Comparison of ENCODE assay signal across 22 cellular contexts in genomic region chr2:225891013-225891412, GRCh38.
A peak's percentile ranks its signal among the peaks of the same experiment; 100 is the strongest.
DNase-seq lines count a peak whose midpoint lies in the region; ATAC-seq, FAIRE-seq and TF ChIP-seq lines count a peak whose summit lies in the region.
"Had no signal": no experiment of that assay in that cellular context is flagged by ENCODE, and none has a peak within 500 bp of the region (broad histone marks: within the 10 kb centered on the region; RNA-seq: fewer than 3 reads in every experiment).

No MANE protein-coding gene starts in this region.

- H3K79me2 ChIP-seq in GM23338 (replicated peaks; ENCODE audit: insufficient read depth): no peaks in the 10 kb centered on the region
- no peaks in the 10 kb centered on the region for H3K79me2 ChIP-seq in H1 (ENCODE audit: control insufficient read depth in 1 of 2, insufficient read depth in 2 of 2, low read length in 2 of 2)

- H3K4me3 ChIP-seq in GM23338 (no peak overlapping the region), Panc1 (ENCODE audit: low read depth in 2 of 2, low read length in 2 of 2) (no peak overlapping the region), H1 (ENCODE audit: extremely low read depth in 1 of 4, insufficient read depth in 2 of 4, low read depth in 3 of 4, low read length in 4 of 4) (no peak overlapping the region), brain microvascular endothelial cell (ENCODE audit: low read depth, low read length) (no peak overlapping the region)
- H3K4me3 ChIP-seq: BLaER1 had no signal

- H2AFZ ChIP-seq in GM23338 (peak overlapping the region; percentile 85; the same call in 1 of the 2 replicates), H1 (ENCODE audit: low read length) (0 out of 2 replicates have a peak overlapping the region, but pooled peaks have one; percentile 59)

- H2BK5ac ChIP-seq in H1 (ENCODE audit: low read depth, low read length): no peak overlapping the region

- no peak overlapping the region for H4K91ac ChIP-seq in H1 (replicated peaks; ENCODE audit: insufficient read length, low read length)

- no peak overlapping the region for H3K4me3 Mint-ChIP-seq in activated T-cell treated with anti-CD3 and anti-CD28 coated beads, Interleukin-2, amount 50 U/mL, for 72 hours
- H3K4me3 Mint-ChIP-seq in activated T-cell treated with anti-CD3 and anti-CD28 coated beads, Interleukin-2, amount 50 U/mL, for 24 hours: no peak overlapping the region
- no peak overlapping the region for H3K4me3 Mint-ChIP-seq in GM23338
- H3K4me3 Mint-ChIP-seq: B cell; CD4-positive, CD25-positive, alpha-beta regulatory T cell; CD8-positive, alpha-beta T cell had no signal

- no peak overlapping the region for H3K27ac ChIP-seq in GM23338 (ENCODE audit: low read depth)
- peak overlapping the region; percentile 49 for H3K27ac ChIP-seq in Panc1 (ENCODE audit: low read length)
- H3K27ac ChIP-seq in H1 (ENCODE audit: low read depth, low read length): no peak overlapping the region
- no peak overlapping the region for H3K27ac ChIP-seq in brain microvascular endothelial cell
- H3K27ac ChIP-seq: 22Rv1, BLaER1, C4-2B had no signal

- TF ChIP-seq EP300 in H1 (IDR thresholded peaks at IDR 0.05; ENCODE audit: borderline replicate concordance in 1 of 2, low read depth in 2 of 2, low read length in 2 of 2): no peak

- H2BK15ac ChIP-seq in H1 (ENCODE audit: low read length): no peak overlapping the region

- TF ChIP-seq CTCF in GM23338 (conservative IDR thresholded peaks at IDR 0.05; ENCODE audit: low read depth in 2 of 2) (no peak), Panc1 (IDR thresholded peaks at IDR 0.05) (no peak), H1 (IDR thresholded peaks at IDR 0.05; ENCODE audit: control extremely low read depth in 1 of 3, insufficient read depth in 1 of 3, low read depth in 1 of 3, low read length in 3 of 3) (no peak), brain microvascular endothelial cell (IDR thresholded peaks at IDR 0.05; ENCODE audit: low read depth, low read length, missing control alignments) (no peak)

- H3K36me3 Mint-ChIP-seq in activated T-cell treated with anti-CD3 and anti-CD28 coated beads, Interleukin-2, amount 50 U/mL, for 72 hours (ENCODE audit: insufficient read depth in 2 of 2): no peaks in the 10 kb centered on the region
- H3K36me3 Mint-ChIP-seq in activated T-cell treated with anti-CD3 and anti-CD28 coated beads, Interleukin-2, amount 50 U/mL, for 24 hours (ENCODE audit: low read depth): no peaks in the 10 kb centered on the region
- H3K36me3 Mint-ChIP-seq in GM23338 (ENCODE audit: low read depth): no peaks in the 10 kb centered on the region
- H3K36me3 Mint-ChIP-seq: CD4-positive, CD25-positive, alpha-beta regulatory T cell; CD8-positive, alpha-beta T cell had no signal

- no peaks in the 10 kb centered on the region for H3F3A ChIP-seq in GM23338 (replicated peaks; ENCODE audit: low read depth)

- peaks cover 4% of the 10 kb centered on the region; the same call in 1 of the 2 replicates for H3K9me3 ChIP-seq in Panc1 (ENCODE audit: control insufficient read depth, insufficient read depth, low read depth, low read length)
- H3K9me3 ChIP-seq in H1 (ENCODE audit: insufficient read depth in 2 of 2, low read depth in 1 of 2, low read length in 1 of 2): no peaks in the 10 kb centered on the region
- H3K9me3 ChIP-seq: BLaER1, Caco-2 had no signal

- in situ Hi-C loops in Panc1 (cut with HindIII; ENCODE audit: low pct_unique_long_range_greater_than_20kb, low sequenced_read_pairs): no loop called here
- in situ Hi-C loops in brain microvascular endothelial cell (cut with HindIII; ENCODE audit: low pct_ligation_motif_present, low sequenced_read_pairs): no loop called here

- POLR2A ChIA-PET in Panc1 (lab: Charles Lee): no interaction called here
- POLR2A ChIA-PET in H1 (lab: Charles Lee; ENCODE audit: partially characterized antibody): no interaction called here

- no peak for TF ChIP-seq POLR2A in H1 (IDR thresholded peaks at IDR 0.05; ENCODE audit: control extremely low read depth in 1 of 2, low read depth in 2 of 2, low read length in 2 of 2)
- TF ChIP-seq POLR2A in GM12891 (IDR thresholded peaks at IDR 0.05; ENCODE audit: low read depth, low read length): no peak

- no peak overlapping the region for H4K5ac ChIP-seq in H1 (ENCODE audit: insufficient read length, low read depth, low read length)

- no peak overlapping the region for H3K56ac ChIP-seq in H1 (replicated peaks; ENCODE audit: insufficient read length, low read depth, low read length)

- H2BK120ac ChIP-seq in H1 (replicated peaks; ENCODE audit: low read depth, low read length): no peak overlapping the region

- no peak overlapping the region for H2AK5ac ChIP-seq in H1 (ENCODE audit: low read depth, low read length)

- no peak overlapping the region for H2BK20ac ChIP-seq in H1 (ENCODE audit: low read length)

- no peaks in the 10 kb centered on the region for H3K27me3 ChIP-seq in GM23338 (ENCODE audit: insufficient read depth)
- H3K27me3 ChIP-seq in Panc1 (ENCODE audit: control insufficient read depth, insufficient read depth, low read length): no peaks in the 10 kb centered on the region
- no peaks in the 10 kb centered on the region for H3K27me3 ChIP-seq in H1 (replicated peaks in 1 of 4; ENCODE audit: control insufficient read depth in 3 of 4, extremely low read depth in 1 of 4, insufficient read depth in 3 of 4, low read length in 3 of 4)
- H3K27me3 ChIP-seq in brain microvascular endothelial cell (replicated peaks): no peaks in the 10 kb centered on the region
- H3K27me3 ChIP-seq: BLaER1 had no signal

- no peaks in the 10 kb centered on the region for H3K4me1 Mint-ChIP-seq in activated T-cell treated with anti-CD3 and anti-CD28 coated beads, Interleukin-2, amount 50 U/mL, for 72 hours (ENCODE audit: low read depth)
- H3K4me1 Mint-ChIP-seq in activated T-cell treated with anti-CD3 and anti-CD28 coated beads, Interleukin-2, amount 50 U/mL, for 24 hours (ENCODE audit: low read depth): peaks cover 2% of the 10 kb centered on the region
- no peaks in the 10 kb centered on the region; the same call in 1 of the 3 replicates for H3K4me1 Mint-ChIP-seq in GM23338
- H3K4me1 Mint-ChIP-seq: B cell; CD4-positive, CD25-positive, alpha-beta regulatory T cell had no signal

- intact Hi-C loops in Panc1 (cut with micrococcal nuclease; ENCODE audit: unreplicated experiment): no loop called here

- no peaks in the 10 kb centered on the region for H3K23me2 ChIP-seq in H1 (ENCODE audit: low read depth, low read length)

- no peak overlapping the region for H3K9ac ChIP-seq in H1 (replicated peaks in 1 of 4; ENCODE audit: extremely low read depth in 1 of 4, low read depth in 3 of 4, low read length in 3 of 4)
- H3K9ac ChIP-seq: BLaER1 had no signal

- peak overlapping the region; percentile 51 for H3K27ac Mint-ChIP-seq in activated T-cell treated with anti-CD3 and anti-CD28 coated beads, Interleukin-2, amount 50 U/mL, for 72 hours
- H3K27ac Mint-ChIP-seq in activated T-cell treated with anti-CD3 and anti-CD28 coated beads, Interleukin-2, amount 50 U/mL, for 24 hours: no peak overlapping the region
- no peak overlapping the region for H3K27ac Mint-ChIP-seq in GM23338
- H3K27ac Mint-ChIP-seq: B cell; CD4-positive, CD25-positive, alpha-beta regulatory T cell; CD8-positive, alpha-beta T cell had no signal

- no peak for TF ChIP-seq RAD21 in H1 (IDR thresholded peaks at IDR 0.05 in 1 of 2, conservative IDR thresholded peaks at IDR 0.05 in 1 of 2; ENCODE audit: low read depth in 2 of 2, low read length in 2 of 2)

- H3K18ac ChIP-seq in H1 (ENCODE audit: extremely low read depth, low read length): no peak overlapping the region

- FAIRE-seq in H1 (lab: Jason Lieb, UNC) (no peak), GM12891 (lab: Jason Lieb, UNC) (no peak)
- FAIRE-seq: A204.1, GM19239 had no signal

- H3K23ac ChIP-seq in H1 (ENCODE audit: insufficient read length): no peak overlapping the region

- H3K4ac ChIP-seq in H1 (replicated peaks; ENCODE audit: insufficient read length, low read depth, low read length): no peak overlapping the region

- no peaks in the 10 kb centered on the region for H3K79me1 ChIP-seq in H1 (ENCODE audit: low read depth, low read length)

- H3K14ac ChIP-seq in H1 (ENCODE audit: insufficient read length): no peak overlapping the region

- H3K36me3 ChIP-seq in GM23338 (ENCODE audit: insufficient read depth) (no peaks in the 10 kb centered on the region), Panc1 (ENCODE audit: control insufficient read depth, insufficient read depth, low read length) (no peaks in the 10 kb centered on the region), H1 (ENCODE audit: control insufficient read depth in 2 of 4, insufficient read depth in 4 of 4, low read length in 3 of 4) (no peaks in the 10 kb centered on the region), brain microvascular endothelial cell (replicated peaks) (no peaks in the 10 kb centered on the region)
- H3K36me3 ChIP-seq: BLaER1 had no signal

- DNase-seq in activated T-cell treated with anti-CD3 and anti-CD28 coated beads, Interleukin-2, amount 50 U/mL, for 72 hours: no peak
- DNase-seq in activated T-cell treated with anti-CD3 and anti-CD28 coated beads, Interleukin-2, amount 50 U/mL, for 24 hours: no peak
- DNase-seq in GM23338 (ENCODE audit: low spot score) (no peak), Panc1 (ENCODE audit: low read depth, low spot score) (no peak), H1 (ENCODE audit: low read depth in 1 of 2, low spot score in 2 of 2) (no peak), brain microvascular endothelial cell (no peak), GM12891 (ENCODE audit: insufficient read length, low spot score) (no peak), NCI-H128 (lab: John Stamatoyannopoulos, UW; ENCODE audit: unreplicated experiment) (no peak)
- DNase-seq: Caco-2; CD4-positive, CD25-positive, alpha-beta regulatory T cell; CD8-positive, alpha-beta T cell; DMS153; DND-41; GOT3; H7; HCEC 1CT had no signal

- WGBS in H1 (ENCODE audit: extremely low coverage in 1 of 2, insufficient coverage in 1 of 2, insufficient read length in 1 of 2, insufficient replicate concordance in 2 of 2, low coverage in 1 of 2, low lambda C conversion rate in 2 of 2, missing lambda C conversion rate in 1 of 2), 2 experiments: 100% methylated on average over 2 of the region's 2 CpGs; no CpG with 5 or more reads in 1 of the 2 experiments

- H3K4me1 ChIP-seq in GM23338 (ENCODE audit: insufficient read depth) (no peaks in the 10 kb centered on the region), Panc1 (ENCODE audit: control insufficient read depth, insufficient read depth, low read length) (0 out of 2 replicates have a peak, but pooled peaks cover 3% of the 10 kb centered on the region), H1 (replicated peaks in 1 of 4; ENCODE audit: control insufficient read depth in 3 of 4, insufficient read depth in 4 of 4, low read length in 3 of 4) (no peaks in the 10 kb centered on the region)
- H3K4me1 ChIP-seq: BLaER1, Caco-2 had no signal

- no peak for ATAC-seq in activated T-cell treated with anti-CD3 and anti-CD28 coated beads, Interleukin-2, amount 50 U/mL, for 72 hours (replicated peaks in 1 of 2)
- no peak for ATAC-seq in GM23338
- no peak for ATAC-seq in Panc1
- ATAC-seq: CD8-positive, alpha-beta T cell had no signal

- no peak overlapping the region for H2BK12ac ChIP-seq in H1 (ENCODE audit: low read depth, low read length)

- H3K9me2 ChIP-seq in GM23338 (ENCODE audit: insufficient read depth): peaks cover 4% of the 10 kb centered on the region; the same call in 1 of the 2 replicates

- H4K20me1 ChIP-seq in GM23338 (replicated peaks; ENCODE audit: insufficient read depth): no peaks in the 10 kb centered on the region
- no peaks in the 10 kb centered on the region for H4K20me1 ChIP-seq in H1 (replicated peaks in 1 of 2; ENCODE audit: control insufficient read depth in 1 of 2, insufficient read depth in 2 of 2, low read length in 2 of 2)
- H4K20me1 ChIP-seq: BLaER1 had no signal

- CTCF ChIA-PET in Panc1 (lab: Charles Lee): no interaction called here
- CTCF ChIA-PET in H1 (lab: Charles Lee; ENCODE audit: partially characterized antibody): interaction anchor here (0.7 to 1.8 kb wide), 4 partner anchors 9 to 911 kb away, joined by 3 to 4 read pairs (median 3); no protein-coding TSS in a partner anchor

- H3K4me2 ChIP-seq in GM23338 (no peak overlapping the region), H1 (ENCODE audit: insufficient read depth in 1 of 2, low read depth in 2 of 2, low read length in 2 of 2) (no peak overlapping the region)
- H3K4me2 ChIP-seq: BLaER1 had no signal

- H3K27me3 Mint-ChIP-seq in activated T-cell treated with anti-CD3 and anti-CD28 coated beads, Interleukin-2, amount 50 U/mL, for 72 hours (ENCODE audit: low read depth): peaks cover 14% of the 10 kb centered on the region
- H3K27me3 Mint-ChIP-seq in activated T-cell treated with anti-CD3 and anti-CD28 coated beads, Interleukin-2, amount 50 U/mL, for 24 hours: peaks cover 11% of the 10 kb centered on the region
- H3K27me3 Mint-ChIP-seq in GM23338 (ENCODE audit: insufficient read depth, low read depth, poor library complexity): no peaks in the 10 kb centered on the region
- H3K27me3 Mint-ChIP-seq: CD4-positive, CD25-positive, alpha-beta regulatory T cell had no signal

- no peaks in the 10 kb centered on the region for H3K9me3 Mint-ChIP-seq in activated T-cell treated with anti-CD3 and anti-CD28 coated beads, Interleukin-2, amount 50 U/mL, for 72 hours
- H3K9me3 Mint-ChIP-seq in activated T-cell treated with anti-CD3 and anti-CD28 coated beads, Interleukin-2, amount 50 U/mL, for 24 hours: no peaks in the 10 kb centered on the region
- no peaks in the 10 kb centered on the region for H3K9me3 Mint-ChIP-seq in GM23338
- H3K9me3 Mint-ChIP-seq: CD4-positive, CD25-positive, alpha-beta regulatory T cell; CD8-positive, alpha-beta T cell had no signal

- H4K8ac ChIP-seq in H1 (ENCODE audit: extremely low read depth, insufficient read depth, low read length): no peak overlapping the region

- no TSS peak for BruUV-seq in Panc1 (replicated peaks; lab: Mats Ljungman, UMichigan)
